In the genomic region with DNA sequence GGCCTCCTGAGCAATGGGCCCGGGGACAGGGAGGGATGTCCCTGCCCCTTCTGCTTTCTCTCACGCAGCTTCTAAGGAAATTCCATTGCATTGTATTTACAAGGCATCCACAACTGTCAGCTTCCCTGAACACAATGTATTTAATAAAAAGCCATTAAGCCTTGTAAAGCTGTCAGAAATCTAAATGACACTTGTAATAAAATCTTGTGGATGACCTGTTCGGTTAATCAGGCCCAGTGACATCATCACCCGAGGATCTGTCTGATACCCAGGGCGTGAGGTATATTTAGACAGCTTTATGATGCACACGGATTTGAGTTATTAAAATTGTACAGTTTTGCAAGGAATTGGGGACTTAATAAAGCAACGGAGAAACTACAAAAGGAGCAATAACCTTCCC, we compare ENCODE assay signal across 21 cellular contexts.
DNase-seq lines count a peak whose midpoint lies in the region; ATAC-seq, FAIRE-seq and TF ChIP-seq lines count a peak whose summit lies in the region.
"Had no signal": no experiment of that assay in that cellular context is flagged by ENCODE, and none has a peak within 500 bp of the region (broad histone marks: within the 10 kb centered on the region; RNA-seq: fewer than 3 reads in every experiment).

No MANE protein-coding gene starts in this region.

- TF ChIP-seq RAD21 in HepG2 (CRISPR knock-in tag; IDR thresholded peaks at IDR 0.05): no peak

- DNase-seq in HepG2 (ENCODE audit: low spot score) (no peak), right lobe of liver (no peak), NCI-H69 (lab: John Stamatoyannopoulos, UW) (peak; percentile 41), type B pancreatic cell (ENCODE audit: extremely low spot score, unreplicated experiment) (no peak)
- DNase-seq: AML-193; CD4-positive, alpha-beta memory T cell; DMS153; DMS79; GDM1; KG1 had no signal

- in situ Hi-C loops in HepG2 (cut with HindIII; ENCODE audit: extremely low pct_ligation_motif_present, low pct_unique_long_range_greater_than_20kb): no loop called here

- H4K20me1 ChIP-seq in HepG2 (ENCODE audit: insufficient read depth, low read length): no peaks in the 10 kb centered on the region
- H4K20me1 ChIP-seq: BLaER1 had no signal

- no peak overlapping the region for H3K4me3 Mint-ChIP-seq in nephron
- H3K4me3 Mint-ChIP-seq in type B pancreatic cell: peak overlapping the region; percentile 57
- H3K4me3 Mint-ChIP-seq: CD14-positive monocyte; CD4-positive, alpha-beta memory T cell had no signal

- 7% methylated on average over 7 of the region's 7 CpGs for WGBS in HepG2 (ENCODE audit: low lambda C conversion rate)
- 41% methylated on average over 7 of the region's 7 CpGs for WGBS in right lobe of liver (ENCODE audit: insufficient coverage, low coverage, low lambda C conversion rate, missing lambda C conversion rate)

- no TSS peak for BruUV-seq in HepG2 (replicated peaks; lab: Mats Ljungman, UMichigan)

- H3K9me3 Mint-ChIP-seq in nephron (no peaks in the 10 kb centered on the region), type B pancreatic cell (peaks cover 5% of the 10 kb centered on the region)
- H3K9me3 Mint-ChIP-seq: CD4-positive, alpha-beta memory T cell had no signal

- no peak for FAIRE-seq in HepG2 (lab: Jason Lieb, UNC)
- FAIRE-seq: A549, GM12892, GM18507 had no signal

- POLR2A ChIA-PET in HepG2 (lab: Yijun Ruan, JAX): no interaction called here

- H3K79me2 ChIP-seq in HepG2 (ENCODE audit: insufficient read depth, low read length): no peaks in the 10 kb centered on the region

- intact Hi-C loops in HepG2 (cut with micrococcal nuclease; ENCODE audit: unreplicated experiment) (no loop called here), right lobe of liver (cut with DNase I) (no loop called here)

- H3K27me3 Mint-ChIP-seq in nephron (ENCODE audit: low read depth) (peaks cover 14% of the 10 kb centered on the region), type B pancreatic cell (peaks cover 6% of the 10 kb centered on the region)

- no peak for TF ChIP-seq CTCF in HepG2 (CRISPR knock-in tag; IDR thresholded peaks at IDR 0.05)
- TF ChIP-seq CTCF in right lobe of liver (IDR thresholded peaks at IDR 0.05): no peak
- TF ChIP-seq CTCF in nephron (IDR thresholded peaks at IDR 0.05; ENCODE audit: unreplicated experiment in 3 of 3): no peak
- TF ChIP-seq CTCF in type B pancreatic cell (conservative IDR thresholded peaks at IDR 0.05): no peak

- ATAC-seq in HepG2 (no peak), right lobe of liver (no peak), GM21515 (IDR thresholded peaks at IDR 0.05; ENCODE audit: unreplicated experiment) (no peak), HG02938 (IDR thresholded peaks at IDR 0.05; ENCODE audit: unreplicated experiment) (no peak), HG02884 (IDR thresholded peaks at IDR 0.05; ENCODE audit: unreplicated experiment) (no peak)
- ATAC-seq: A549, HCT116 had no signal

- no peak overlapping the region for H3K4me3 ChIP-seq in HepG2 (replicated peaks in 1 of 3; ENCODE audit: insufficient read depth in 1 of 3, low read depth in 2 of 3, low read length in 3 of 3)
- H3K4me3 ChIP-seq in right lobe of liver: no peak overlapping the region
- H3K4me3 ChIP-seq: A549, BLaER1 had no signal

- TF ChIP-seq EP300 in HepG2 (IDR thresholded peaks at IDR 0.05; ENCODE audit: low read depth in 2 of 2, low read length in 2 of 2): no peak
- no peak for TF ChIP-seq EP300 in HepG2 (CRISPR knock-in tag; IDR thresholded peaks at IDR 0.05; ENCODE audit: borderline replicate concordance)

- no peak overlapping the region for H3K27ac ChIP-seq in HepG2 (ENCODE audit: extremely low read length, insufficient read depth, low read length)
- H3K27ac ChIP-seq in right lobe of liver: no peak overlapping the region
- H3K27ac ChIP-seq: 22Rv1, A549, BLaER1 had no signal

- no peak overlapping the region for H2AFZ ChIP-seq in HepG2 (ENCODE audit: low read length)

- no peak overlapping the region for H3K9ac ChIP-seq in HepG2 (ENCODE audit: insufficient read depth, low read depth, low read length)
- H3K9ac ChIP-seq: BLaER1 had no signal

- H3K9me3 ChIP-seq in HepG2 (ENCODE audit: low read length) (no peaks in the 10 kb centered on the region), right lobe of liver (no peaks in the 10 kb centered on the region)
- H3K9me3 ChIP-seq: A549, BLaER1 had no signal

- TF ChIP-seq POLR2A in HepG2 (IDR thresholded peaks at IDR 0.05; ENCODE audit: insufficient read depth in 1 of 2, low read depth in 2 of 2, low read length in 2 of 2): no peak
- no peak for TF ChIP-seq POLR2A in right lobe of liver (IDR thresholded peaks at IDR 0.05)

- H3K27me3 ChIP-seq in HepG2 (ENCODE audit: control insufficient read depth in 1 of 2, insufficient read depth in 2 of 2, low read length in 2 of 2): peaks cover 0 to 42% of the 10 kb centered on the region in 2 experiments; a peak in 3 of 5 replicates
- no peaks in the 10 kb centered on the region for H3K27me3 ChIP-seq in right lobe of liver
- H3K27me3 ChIP-seq: BLaER1 had no signal

- no peak overlapping the region for H3K4me2 ChIP-seq in HepG2 (ENCODE audit: low read depth, low read length)
- H3K4me2 ChIP-seq: A549, BLaER1 had no signal

- H3K4me1 Mint-ChIP-seq in nephron (peaks cover 29% of the 10 kb centered on the region), type B pancreatic cell (ENCODE audit: unreplicated experiment) (peaks cover 46% of the 10 kb centered on the region)
- H3K4me1 Mint-ChIP-seq: CD14-positive monocyte; CD4-positive, alpha-beta memory T cell had no signal

- CTCF ChIA-PET in HepG2 (lab: Yijun Ruan, JAX; ENCODE audit: low intra/inter-chr PET ratio, low total read pairs): no interaction called here

- H3K36me3 Mint-ChIP-seq in nephron (ENCODE audit: low read depth) (no peaks in the 10 kb centered on the region), type B pancreatic cell (no peaks in the 10 kb centered on the region)
- H3K36me3 Mint-ChIP-seq: CD14-positive monocyte; CD4-positive, alpha-beta memory T cell had no signal

- H3K36me3 ChIP-seq in HepG2 (replicated peaks in 1 of 2; ENCODE audit: control insufficient read depth in 1 of 2, insufficient read depth in 2 of 2, low read length in 2 of 2): no peaks in the 10 kb centered on the region
- no peaks in the 10 kb centered on the region for H3K36me3 ChIP-seq in right lobe of liver
- H3K36me3 ChIP-seq: BLaER1 had no signal

- H3K27ac Mint-ChIP-seq in nephron (peak overlapping the region; percentile 44 to 74 (median 65)), type B pancreatic cell (peak overlapping the region; percentile 90)
- H3K27ac Mint-ChIP-seq: CD14-positive monocyte had no signal

- no peaks in the 10 kb centered on the region for H3K4me1 ChIP-seq in HepG2 (ENCODE audit: insufficient read depth, low read length)
- H3K4me1 ChIP-seq in right lobe of liver: no peaks in the 10 kb centered on the region
- H3K4me1 ChIP-seq: A549, BLaER1 had no signal

TF ChIP-seq in HepG2, 621 proteins besides CTCF, POLR2A, EP300 and RAD21:
- TF ChIP-seq CREB1 (IDR thresholded peaks at IDR 0.05) (peak; percentile 41), CREB1 (CRISPR knock-in tag; IDR thresholded peaks at IDR 0.05) (no peak), ZFP91 (CRISPR knock-in tag; IDR thresholded peaks at IDR 0.05; ENCODE audit: borderline replicate concordance) (no peak)
